In genomic region chr7:151776876-151777510, GRCh38 we compare ENCODE assay signal across 22 cellular contexts.
A peak's percentile ranks its signal among the peaks of the same experiment; 100 is the strongest.
DNase-seq lines count a peak whose midpoint lies in the region; ATAC-seq, FAIRE-seq and TF ChIP-seq lines count a peak whose summit lies in the region.
"Had no signal": no experiment of that assay in that cellular context is flagged by ENCODE, and none has a peak within 500 bp of the region (broad histone marks: within the 10 kb centered on the region; RNA-seq: fewer than 3 reads in every experiment).

No MANE protein-coding gene starts in this region.

- H3K36me3 ChIP-seq in GM23338 (ENCODE audit: insufficient read depth): no peaks in the 10 kb centered on the region

- FAIRE-seq in RCC 7860 (lab: Jason Lieb, UNC): no peak
- FAIRE-seq: D721Med, GM18507 had no signal

- H3K4me3 Mint-ChIP-seq in GM23338: no peak overlapping the region
- no peak overlapping the region for H3K4me3 Mint-ChIP-seq in T-helper 17 cell
- H3K4me3 Mint-ChIP-seq in stimulated activated effector memory CD8-positive, alpha-beta T cell treated with anti-CD3 and anti-CD28 coated beads, Interleukin-12 subunit alpha, Interleukin-12 subunit beta, amount 100 ng/mL, for 72 hours: no peak overlapping the region
- H3K4me3 Mint-ChIP-seq: B cell; CD4-positive, CD25-positive, alpha-beta regulatory T cell had no signal

- H3K9me2 ChIP-seq in GM23338 (ENCODE audit: insufficient read depth): no peaks in the 10 kb centered on the region

- H3F3A ChIP-seq in GM23338 (replicated peaks; ENCODE audit: low read depth): no peaks in the 10 kb centered on the region

- no peak overlapping the region for H3K27ac ChIP-seq in GM23338 (ENCODE audit: low read depth)
- H3K27ac ChIP-seq: RWPE1 had no signal

- TF ChIP-seq CTCF in GM23338 (conservative IDR thresholded peaks at IDR 0.05; ENCODE audit: low read depth in 2 of 2): no peak

- H3K27ac Mint-ChIP-seq in GM23338: no peak overlapping the region
- peak overlapping the region; percentile 14 for H3K27ac Mint-ChIP-seq in T-helper 17 cell
- H3K27ac Mint-ChIP-seq in stimulated activated effector memory CD8-positive, alpha-beta T cell treated with anti-CD3 and anti-CD28 coated beads, Interleukin-12 subunit alpha, Interleukin-12 subunit beta, amount 100 ng/mL, for 72 hours: peak overlapping the region; percentile 71
- H3K27ac Mint-ChIP-seq: B cell had no signal

- DNase-seq in GM23338 (ENCODE audit: low spot score) (no peak), T-helper 17 cell (no peak), RCC 7860 (ENCODE audit: low spot score) (no peak)
- DNase-seq in stimulated activated effector memory CD8-positive, alpha-beta T cell treated with anti-CD3 and anti-CD28 coated beads, Interleukin-12 subunit alpha, Interleukin-12 subunit beta, amount 100 ng/mL, for 72 hours (ENCODE audit: low spot score in 2 of 2): no peak
- DNase-seq in stimulated activated CD4-positive, alpha-beta T cell treated with anti-CD3 and anti-CD28 coated beads, Interleukin-2, amount 100 ng/mL, for 48 hours: no peak
- no peak for DNase-seq in activated CD8-positive, alpha-beta memory T cell treated with anti-CD3 and anti-CD28 coated beads, Interleukin-2, amount 50 U/mL, for 4 hours
- DNase-seq in activated CD8-positive, alpha-beta memory T cell treated with anti-CD3 and anti-CD28 coated beads, Interleukin-2, amount 50 U/mL, for 48 hours: no peak
- DNase-seq: CD4-positive, CD25-positive, alpha-beta regulatory T cell; HCEC 1CT; Karpas-422; NCI-H1092; NCI-H1417 treated with DMSO at 0.1 percent for 48 hours; NCI-H1694 treated with DMSO at 0.1 percent for 48 hours; NCI-H2081; NCI-H446; NCI-H526; SHP77 had no signal

- H3K36me3 Mint-ChIP-seq in GM23338 (ENCODE audit: low read depth): peaks cover 10% of the 10 kb centered on the region; the same call in 2 of the 3 replicates
- peaks cover 11% of the 10 kb centered on the region for H3K36me3 Mint-ChIP-seq in T-helper 17 cell (ENCODE audit: low read depth)
- H3K36me3 Mint-ChIP-seq in stimulated activated effector memory CD8-positive, alpha-beta T cell treated with anti-CD3 and anti-CD28 coated beads, Interleukin-12 subunit alpha, Interleukin-12 subunit beta, amount 100 ng/mL, for 72 hours: peaks cover 5% of the 10 kb centered on the region

- H3K4me3 ChIP-seq in GM23338: no peak overlapping the region

- no peaks in the 10 kb centered on the region for H4K20me1 ChIP-seq in GM23338 (replicated peaks; ENCODE audit: insufficient read depth)

- H3K9me3 ChIP-seq in T-helper 17 cell (ENCODE audit: control insufficient read depth, low read length, poor library complexity, severe bottlenecking): no peaks in the 10 kb centered on the region

- H3K27me3 Mint-ChIP-seq in GM23338 (ENCODE audit: insufficient read depth, low read depth, poor library complexity) (peaks cover 4% of the 10 kb centered on the region), T-helper 17 cell (no peaks in the 10 kb centered on the region)
- H3K27me3 Mint-ChIP-seq: B cell; CD4-positive, CD25-positive, alpha-beta regulatory T cell had no signal

- no peaks in the 10 kb centered on the region for H3K4me1 ChIP-seq in GM23338 (ENCODE audit: insufficient read depth)

- no peak overlapping the region for H3K4me2 ChIP-seq in GM23338

- H3K9me3 Mint-ChIP-seq in GM23338: peaks cover 13% of the 10 kb centered on the region
- H3K9me3 Mint-ChIP-seq in stimulated activated effector memory CD8-positive, alpha-beta T cell treated with anti-CD3 and anti-CD28 coated beads, Interleukin-12 subunit alpha, Interleukin-12 subunit beta, amount 100 ng/mL, for 72 hours: no peaks in the 10 kb centered on the region
- H3K9me3 Mint-ChIP-seq: CD4-positive, CD25-positive, alpha-beta regulatory T cell had no signal

- no peaks in the 10 kb centered on the region for H3K27me3 ChIP-seq in GM23338 (ENCODE audit: insufficient read depth)

- H2AFZ ChIP-seq in GM23338: no peak overlapping the region

- no peaks in the 10 kb centered on the region for H3K79me2 ChIP-seq in GM23338 (replicated peaks; ENCODE audit: insufficient read depth)

- ATAC-seq in GM23338 (peak; percentile 62), T-helper 17 cell (no peak), esophagus mucosa (peak; percentile 16)
- no peak for ATAC-seq in stimulated activated effector memory CD8-positive, alpha-beta T cell treated with anti-CD3 and anti-CD28 coated beads, Interleukin-12 subunit alpha, Interleukin-12 subunit beta, amount 100 ng/mL, for 72 hours

- no peaks in the 10 kb centered on the region; the same call in 2 of the 3 replicates for H3K4me1 Mint-ChIP-seq in GM23338
- H3K4me1 Mint-ChIP-seq in T-helper 17 cell: peaks cover 8% of the 10 kb centered on the region
- peaks cover 12% of the 10 kb centered on the region for H3K4me1 Mint-ChIP-seq in stimulated activated effector memory CD8-positive, alpha-beta T cell treated with anti-CD3 and anti-CD28 coated beads, Interleukin-12 subunit alpha, Interleukin-12 subunit beta, amount 100 ng/mL, for 72 hours
- H3K4me1 Mint-ChIP-seq: B cell had no signal

TF ChIP-seq in GM23338, 12 proteins besides CTCF, POLR2A, EP300 and RAD21 (continues in another document):
- no peak for TF ChIP-seq STAT1 (IDR thresholded peaks at IDR 0.05; ENCODE audit: unreplicated experiment)
- no peak for TF ChIP-seq ZNF462 (CRISPR knock-in tag; IDR thresholded peaks at IDR 0.05)
- no peak for TF ChIP-seq EZH2 (IDR thresholded peaks at IDR 0.05; ENCODE audit: low read depth, unreplicated experiment)
- TF ChIP-seq ETS1 (IDR thresholded peaks at IDR 0.05): no peak
- TF ChIP-seq POLR2AphosphoS5 (IDR thresholded peaks at IDR 0.05; ENCODE audit: low read depth): no peak
- no peak for TF ChIP-seq JUNB (IDR thresholded peaks at IDR 0.05; ENCODE audit: unreplicated experiment)
- no peak for TF ChIP-seq CREB1 (CRISPR knock-in tag; IDR thresholded peaks at IDR 0.05; ENCODE audit: low read depth)
- no peak for TF ChIP-seq ZNF114 (CRISPR knock-in tag; IDR thresholded peaks at IDR 0.05)

Comparison
In these comparisons a context has a peak if more than half of its experiments do, and no peak if none do; other contexts are left out.
1. ATAC-seq: peak in GM23338 (single experiment) and esophagus mucosa (single experiment); none in T-helper 17 cell (single experiment) and stimulated activated effector memory CD8-positive, alpha-beta T cell treated with anti-CD3 and anti-CD28 coated beads, Interleukin-12 subunit alpha, Interleukin-12 subunit beta, amount 100 ng/mL, for 72 hours (single experiment).